ENCODE assay signal across 8 cellular contexts in genomic region chr11:416051-416756, GRCh38. TPM values are rescaled to one million over a fixed set of nuclear protein-coding genes. Genes with fewer than 3 reads are reported as not detected.
DNase-seq lines count a peak whose midpoint lies in the region; ATAC-seq and TF ChIP-seq lines count a peak whose summit lies in the region.

No MANE protein-coding gene starts in this region.

- peak; percentile 5 to 7 for ATAC-seq in activated T-cell treated with anti-CD3 and anti-CD28 coated beads, Interleukin-2, amount 50 U/mL, for 4 hours
- ATAC-seq in central memory CD8-positive, alpha-beta T cell (replicated peaks; ENCODE audit: extremely low read depth, poor library complexity, severe bottlenecking): no peak
- no peak for ATAC-seq in HG02938 (IDR thresholded peaks at IDR 0.05; ENCODE audit: unreplicated experiment)

- H3K4me3 Mint-ChIP-seq in activated T-cell treated with anti-CD3 and anti-CD28 coated beads, Interleukin-2, amount 50 U/mL, for 4 hours: peak overlapping the region; percentile 90
- peak overlapping the region; percentile 92 for H3K4me3 Mint-ChIP-seq in central memory CD8-positive, alpha-beta T cell
- H3K4me3 Mint-ChIP-seq in mesothelial cell of epicardium: peak overlapping the region; percentile 53

- peak overlapping the region; percentile 89 for H3K27ac Mint-ChIP-seq in central memory CD8-positive, alpha-beta T cell (ENCODE audit: low read depth)
- no peak overlapping the region for H3K27ac Mint-ChIP-seq in mesothelial cell of epicardium

- no peak for DNase-seq in activated T-cell treated with anti-CD3 and anti-CD28 coated beads, Interleukin-2, amount 50 U/mL, for 4 hours
- no peak for DNase-seq in activated T-cell treated with anti-CD3 and anti-CD28 coated beads for 4 hours
- peak in 1 of 2 donors; percentile 11 for DNase-seq in central memory CD8-positive, alpha-beta T cell (ENCODE audit: low spot score in 2 of 2)
- DNase-seq in mesothelial cell of epicardium (ENCODE audit: low spot score in 2 of 2, unreplicated experiment in 2 of 2): no peak
- no peak for DNase-seq in HPDE6-E6E7 (ENCODE audit: extremely low spot score)
- no peak for DNase-seq in pons (ENCODE audit: low spot score)

- H3K36me3 Mint-ChIP-seq in activated T-cell treated with anti-CD3 and anti-CD28 coated beads, Interleukin-2, amount 50 U/mL, for 4 hours (ENCODE audit: insufficient read depth): no peaks in the 10 kb centered on the region
- peaks cover 25% of the 10 kb centered on the region for H3K36me3 Mint-ChIP-seq in central memory CD8-positive, alpha-beta T cell (ENCODE audit: insufficient read depth)
- no peaks in the 10 kb centered on the region for H3K36me3 Mint-ChIP-seq in mesothelial cell of epicardium

- TF ChIP-seq CTCF in mesothelial cell of epicardium (IDR thresholded peaks at IDR 0.05; ENCODE audit: unreplicated experiment): no peak

- H3K4me1 ChIP-seq in urinary bladder (ENCODE audit: insufficient read depth): no peaks in the 10 kb centered on the region

- WGBS in urinary bladder: 12% methylated on average over 45 of the region's 45 CpGs

- H3K27ac ChIP-seq in urinary bladder (ENCODE audit: low read depth): peak overlapping the region; percentile 64

- H3K4me1 Mint-ChIP-seq in activated T-cell treated with anti-CD3 and anti-CD28 coated beads, Interleukin-2, amount 50 U/mL, for 4 hours (ENCODE audit: low read depth): peaks cover 31% of the 10 kb centered on the region
- peaks cover 19% of the 10 kb centered on the region for H3K4me1 Mint-ChIP-seq in central memory CD8-positive, alpha-beta T cell
- peaks cover 18% of the 10 kb centered on the region for H3K4me1 Mint-ChIP-seq in mesothelial cell of epicardium

- H3K4me3 ChIP-seq in urinary bladder (ENCODE audit: low read depth, low read length): peak overlapping the region; percentile 46

- no peaks in the 10 kb centered on the region for H3K27me3 Mint-ChIP-seq in activated T-cell treated with anti-CD3 and anti-CD28 coated beads, Interleukin-2, amount 50 U/mL, for 4 hours (ENCODE audit: low read depth)
- no peaks in the 10 kb centered on the region for H3K27me3 Mint-ChIP-seq in central memory CD8-positive, alpha-beta T cell
- peaks cover 15% of the 10 kb centered on the region for H3K27me3 Mint-ChIP-seq in mesothelial cell of epicardium (ENCODE audit: low read depth)

- H3K9me3 Mint-ChIP-seq in activated T-cell treated with anti-CD3 and anti-CD28 coated beads, Interleukin-2, amount 50 U/mL, for 4 hours: no peaks in the 10 kb centered on the region
- H3K9me3 Mint-ChIP-seq in central memory CD8-positive, alpha-beta T cell: no peaks in the 10 kb centered on the region
- H3K9me3 Mint-ChIP-seq in mesothelial cell of epicardium: no peaks in the 10 kb centered on the region

- no peaks in the 10 kb centered on the region for H3K36me3 ChIP-seq in urinary bladder (ENCODE audit: insufficient read depth)

RNA-seq across cellular contexts. Expression of gene SIGIRR, which starts 1.4 kb away (rescaled TPM):
- 10 to 100 TPM; 26.7 to 29.3 (median 29.2) TPM for total RNA-seq in activated T-cell treated with anti-CD3 and anti-CD28 coated beads, Interleukin-2, amount 50 U/mL, for 4 hours
- 35.5 to 42.5 TPM (median 39.2 TPM) in 3 replicates for total RNA-seq in mesothelial cell of epicardium
- total RNA-seq in urinary bladder: 11.8 TPM
- polyA plus RNA-seq in urinary bladder: 61.2 TPM

RNA-seq across cellular contexts. Expression of gene PKP3, which starts 22.2 kb away (rescaled TPM):
- total RNA-seq in activated T-cell treated with anti-CD3 and anti-CD28 coated beads, Interleukin-2, amount 50 U/mL, for 4 hours: under 1 TPM; 0.11 to 0.40 (median 0.16) TPM
- total RNA-seq in mesothelial cell of epicardium (57.5 to 65.7 TPM (median 58.8 TPM) in 3 replicates), urinary bladder (5.2 TPM)
- polyA plus RNA-seq in urinary bladder: 8.4 TPM

RNA-seq across cellular contexts. Expression of gene ANO9, which starts 25.6 kb away (rescaled TPM):
- total RNA-seq in activated T-cell treated with anti-CD3 and anti-CD28 coated beads, Interleukin-2, amount 50 U/mL, for 4 hours: 10 to 100 TPM; 16.5 to 21.7 (median 20.4) TPM
- total RNA-seq in mesothelial cell of epicardium (29.7 to 32.3 TPM (median 30.6 TPM) in 3 replicates), urinary bladder (1.3 TPM)
- 5.1 TPM for polyA plus RNA-seq in urinary bladder

RNA-seq across cellular contexts. Expression of gene PTDSS2, which starts 33.9 kb away (rescaled TPM):
- 10 to 100 TPM; 25.7 to 30.9 (median 29.1) TPM for total RNA-seq in activated T-cell treated with anti-CD3 and anti-CD28 coated beads, Interleukin-2, amount 50 U/mL, for 4 hours
- total RNA-seq in mesothelial cell of epicardium (39.0 to 49.7 TPM (median 42.1 TPM) in 3 replicates), urinary bladder (13.5 TPM)
- polyA plus RNA-seq in urinary bladder: 27.0 TPM

RNA-seq across cellular contexts. Expression of gene B4GALNT4, which starts 46.9 kb away (rescaled TPM):
- total RNA-seq in activated T-cell treated with anti-CD3 and anti-CD28 coated beads, Interleukin-2, amount 50 U/mL, for 4 hours: 1 to 10 TPM; 3.8 to 6.1 (median 5.5) TPM
- 294 to 314 TPM (median 300 TPM) in 3 replicates for total RNA-seq in mesothelial cell of epicardium
- 13.4 TPM for total RNA-seq in urinary bladder
- 5.1 TPM for polyA plus RNA-seq in urinary bladder

Comparison
In these comparisons a context has a peak if more than half of its experiments do, and no peak if none do; other contexts are left out.
1. ATAC-seq: peak in activated T-cell treated with anti-CD3 and anti-CD28 coated beads, Interleukin-2, amount 50 U/mL, for 4 hours (2 of 2); none in central memory CD8-positive, alpha-beta T cell (single experiment) and HG02938 (single experiment).
2. Peak in every context shown above with its lines, with median percentiles within 50 percentile points of each other: H3K4me3 Mint-ChIP-seq.